ENCODE assay signal across 14 cellular contexts in genomic region chr17:8581002-8581658, GRCh38. TPM values are rescaled to one million over a fixed set of nuclear protein-coding genes. Genes with fewer than 3 reads are reported as not detected.
A peak's percentile ranks its signal among the peaks of the same experiment; 100 is the strongest.
DNase-seq lines count a peak whose midpoint lies in the region; ATAC-seq and TF ChIP-seq lines count a peak whose summit lies in the region.
"Had no signal": no experiment of that assay in that cellular context is flagged by ENCODE, and none has a peak within 500 bp of the region (broad histone marks: within the 10 kb centered on the region; RNA-seq: fewer than 3 reads in every experiment).

No MANE protein-coding gene starts in this region.

- POLR2A ChIA-PET in WTC11 (lab: Charles Lee): no interaction called here

- no peaks in the 10 kb centered on the region for H3K9me3 Mint-ChIP-seq in WTC11

- H3K4me1 Mint-ChIP-seq in WTC11: peaks cover 23% of the 10 kb centered on the region

- peaks cover 6% of the 10 kb centered on the region for H3K36me3 Mint-ChIP-seq in WTC11

- peak overlapping the region; percentile 41; the same call in 1 of the 2 replicates for H3K27ac Mint-ChIP-seq in WTC11

- CTCF ChIA-PET in WTC11 (lab: Charles Lee): interaction anchor here (0.6 to 1.8 kb wide), 3 partner anchors 44 to 205 kb away, joined by 3 to 9 read pairs (median 3); no protein-coding TSS in a partner anchor

- DNase-seq in GM10266 (ENCODE audit: extremely low spot score) (peak; percentile 33), WTC11 (ENCODE audit: low spot score) (no peak), myocyte (ENCODE audit: low read depth) (peak; percentile 5), cerebellar cortex (ENCODE audit: low spot score) (no peak), NCI-H187 treated with DMSO at 0.1 percent for 48 hours (lab: John Stamatoyannopoulos, UW) (no peak)
- DNase-seq: activated CD8-positive, alpha-beta memory T cell treated with anti-CD3 and anti-CD28 coated beads for 24 hours; COR-L47; glutamatergic neuron; left lung; MG63; stomach had no signal

- TF ChIP-seq CTCF in GM10266 (IDR thresholded peaks at IDR 0.05; ENCODE audit: control insufficient read depth, insufficient read depth, low read depth, missing control alignments): no peak
- TF ChIP-seq CTCF in WTC11 (IDR thresholded peaks at IDR 0.05): no peak

- no peak overlapping the region for H3K4me3 Mint-ChIP-seq in WTC11

- ATAC-seq in GM21825 (IDR thresholded peaks at IDR 0.05; ENCODE audit: unreplicated experiment) (peak; percentile 52), WTC11 (no peak), GM18502 (IDR thresholded peaks at IDR 0.05; ENCODE audit: poor library complexity, unreplicated experiment) (no peak), GM18861 (IDR thresholded peaks at IDR 0.05; ENCODE audit: unreplicated experiment) (no peak)
- ATAC-seq: left lung had no signal

- no peaks in the 10 kb centered on the region for H3K27me3 Mint-ChIP-seq in WTC11 (ENCODE audit: low read depth)

TF ChIP-seq in WTC11, 78 proteins besides CTCF, POLR2A, EP300 and RAD21:
- TF ChIP-seq GRHL2 (CRISPR knock-in tag; IDR thresholded peaks at IDR 0.05; ENCODE audit: insufficient replicate concordance, severe bottlenecking) (no peak), TP53 (CRISPR knock-in tag; IDR thresholded peaks at IDR 0.05) (no peak), NFE2L1 (CRISPR knock-in tag; IDR thresholded peaks at IDR 0.05) (no peak), PRRX2 (CRISPR knock-in tag; IDR thresholded peaks at IDR 0.05) (no peak), TEAD1 (CRISPR knock-in tag; IDR thresholded peaks at IDR 0.05) (no peak), JUN (CRISPR knock-in tag; IDR thresholded peaks at IDR 0.05) (no peak), ATF1 (CRISPR knock-in tag; IDR thresholded peaks at IDR 0.05) (no peak), SMAD4 (CRISPR knock-in tag; IDR thresholded peaks at IDR 0.05) (no peak), ARID4B (CRISPR knock-in tag; IDR thresholded peaks at IDR 0.05; ENCODE audit: borderline replicate concordance) (no peak), PREB (CRISPR knock-in tag; IDR thresholded peaks at IDR 0.05; ENCODE audit: borderline replicate concordance) (no peak), NR3C1 (CRISPR knock-in tag; conservative IDR thresholded peaks at IDR 0.05; ENCODE audit: low read depth) (no peak), MAX (CRISPR knock-in tag; IDR thresholded peaks at IDR 0.05) (no peak), AR (CRISPR knock-in tag; IDR thresholded peaks at IDR 0.05) (no peak), ZNF317 (CRISPR knock-in tag; IDR thresholded peaks at IDR 0.05; ENCODE audit: borderline replicate concordance, low read depth) (no peak), CREB1 (CRISPR knock-in tag; IDR thresholded peaks at IDR 0.05) (no peak), RELA (CRISPR knock-in tag; IDR thresholded peaks at IDR 0.05; ENCODE audit: borderline replicate concordance) (no peak), IRF2 (CRISPR knock-in tag; IDR thresholded peaks at IDR 0.05; ENCODE audit: borderline replicate concordance, low read depth) (no peak)

RNA-seq across cellular contexts. Expression of gene MYH10, which starts 49.4 kb away (rescaled TPM):
- 226 to 236 TPM (median 231 TPM) in 3 replicates for total RNA-seq in WTC11 (2021)
- 10.7 and 17.9 TPM in 2 replicates for total RNA-seq in myocyte
- 10.7 TPM for polyA plus RNA-seq in myocyte (2012)

Comparison
In these comparisons a context has a peak if more than half of its experiments do, and no peak if none do; other contexts are left out.
1. DNase-seq: peak in GM10266 (single experiment) and myocyte (single experiment); none in WTC11 (single experiment), cerebellar cortex (single experiment) and NCI-H187 treated with DMSO at 0.1 percent for 48 hours (single experiment).
2. RNA of gene MYH10, which starts 49.4 kb away (total RNA-seq): 226 to 236 TPM in WTC11; 10.7 to 17.9 TPM in myocyte; every median in the first group is over 10 times any median in the second.